Comparison of ENCODE assay signal across 2 cellular contexts in the genomic region with DNA sequence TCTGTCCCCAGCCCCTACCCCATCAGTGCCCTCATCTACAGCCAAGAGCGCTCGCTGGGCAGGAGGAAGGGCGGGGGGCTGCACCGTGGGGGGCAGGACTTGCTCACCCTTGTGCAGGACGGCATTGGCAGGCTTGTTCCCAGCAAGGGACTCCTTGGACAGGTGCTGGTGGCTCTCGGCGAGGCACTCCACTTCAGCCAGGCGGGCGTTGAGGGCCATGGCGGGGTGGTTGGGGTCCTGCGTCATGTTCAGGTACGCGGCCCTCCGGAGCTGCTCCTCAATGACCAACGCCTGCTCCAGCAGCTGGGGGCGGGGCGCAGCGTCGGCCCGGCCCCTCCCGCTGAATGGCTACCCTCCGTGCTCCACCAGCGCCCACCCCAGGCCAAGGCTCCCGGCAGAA.
TF ChIP-seq lines count a peak whose summit lies in the region.

No MANE protein-coding gene starts in this region.

TF ChIP-seq in K562, 482 proteins besides CTCF, POLR2A, EP300 and RAD21:
- TF ChIP-seq BMI1 (IDR thresholded peaks at IDR 0.05; ENCODE audit: low read length) (no peak), MCM7 (IDR thresholded peaks at IDR 0.05) (no peak), ASH1L (IDR thresholded peaks at IDR 0.05; ENCODE audit: borderline replicate concordance, low read depth, partially characterized antibody) (no peak), ILK (tag; IDR thresholded peaks at IDR 0.05; ENCODE audit: borderline replicate concordance, low read depth) (no peak), GTF2F1 (IDR thresholded peaks at IDR 0.05; ENCODE audit: low read depth, low read length) (no peak), NCOA1 (IDR thresholded peaks at IDR 0.05; ENCODE audit: low read depth) (no peak), CBFA2T3 (IDR thresholded peaks at IDR 0.05) (no peak)
- TF ChIP-seq, protein P1, sequence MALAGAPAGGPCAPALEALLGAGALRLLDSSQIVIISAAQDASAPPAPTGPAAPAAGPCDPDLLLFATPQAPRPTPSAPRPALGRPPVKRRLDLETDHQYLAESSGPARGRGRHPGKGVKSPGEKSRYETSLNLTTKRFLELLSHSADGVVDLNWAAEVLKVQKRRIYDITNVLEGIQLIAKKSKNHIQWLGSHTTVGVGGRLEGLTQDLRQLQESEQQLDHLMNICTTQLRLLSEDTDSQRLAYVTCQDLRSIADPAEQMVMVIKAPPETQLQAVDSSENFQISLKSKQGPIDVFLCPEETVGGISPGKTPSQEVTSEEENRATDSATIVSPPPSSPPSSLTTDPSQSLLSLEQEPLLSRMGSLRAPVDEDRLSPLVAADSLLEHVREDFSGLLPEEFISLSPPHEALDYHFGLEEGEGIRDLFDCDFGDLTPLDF (CRISPR knock-in tag; IDR thresholded peaks at IDR 0.05): no peak
- TF ChIP-seq, protein P2, sequence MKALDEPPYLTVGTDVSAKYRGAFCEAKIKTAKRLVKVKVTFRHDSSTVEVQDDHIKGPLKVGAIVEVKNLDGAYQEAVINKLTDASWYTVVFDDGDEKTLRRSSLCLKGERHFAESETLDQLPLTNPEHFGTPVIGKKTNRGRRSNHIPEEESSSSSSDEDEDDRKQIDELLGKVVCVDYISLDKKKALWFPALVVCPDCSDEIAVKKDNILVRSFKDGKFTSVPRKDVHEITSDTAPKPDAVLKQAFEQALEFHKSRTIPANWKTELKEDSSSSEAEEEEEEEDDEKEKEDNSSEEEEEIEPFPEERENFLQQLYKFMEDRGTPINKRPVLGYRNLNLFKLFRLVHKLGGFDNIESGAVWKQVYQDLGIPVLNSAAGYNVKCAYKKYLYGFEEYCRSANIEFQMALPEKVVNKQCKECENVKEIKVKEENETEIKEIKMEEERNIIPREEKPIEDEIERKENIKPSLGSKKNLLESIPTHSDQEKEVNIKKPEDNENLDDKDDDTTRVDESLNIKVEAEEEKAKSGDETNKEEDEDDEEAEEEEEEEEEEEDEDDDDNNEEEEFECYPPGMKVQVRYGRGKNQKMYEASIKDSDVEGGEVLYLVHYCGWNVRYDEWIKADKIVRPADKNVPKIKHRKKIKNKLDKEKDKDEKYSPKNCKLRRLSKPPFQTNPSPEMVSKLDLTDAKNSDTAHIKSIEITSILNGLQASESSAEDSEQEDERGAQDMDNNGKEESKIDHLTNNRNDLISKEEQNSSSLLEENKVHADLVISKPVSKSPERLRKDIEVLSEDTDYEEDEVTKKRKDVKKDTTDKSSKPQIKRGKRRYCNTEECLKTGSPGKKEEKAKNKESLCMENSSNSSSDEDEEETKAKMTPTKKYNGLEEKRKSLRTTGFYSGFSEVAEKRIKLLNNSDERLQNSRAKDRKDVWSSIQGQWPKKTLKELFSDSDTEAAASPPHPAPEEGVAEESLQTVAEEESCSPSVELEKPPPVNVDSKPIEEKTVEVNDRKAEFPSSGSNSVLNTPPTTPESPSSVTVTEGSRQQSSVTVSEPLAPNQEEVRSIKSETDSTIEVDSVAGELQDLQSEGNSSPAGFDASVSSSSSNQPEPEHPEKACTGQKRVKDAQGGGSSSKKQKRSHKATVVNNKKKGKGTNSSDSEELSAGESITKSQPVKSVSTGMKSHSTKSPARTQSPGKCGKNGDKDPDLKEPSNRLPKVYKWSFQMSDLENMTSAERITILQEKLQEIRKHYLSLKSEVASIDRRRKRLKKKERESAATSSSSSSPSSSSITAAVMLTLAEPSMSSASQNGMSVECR (CRISPR knock-in tag; IDR thresholded peaks at IDR 0.05): no peak
- TF ChIP-seq, protein P3, sequence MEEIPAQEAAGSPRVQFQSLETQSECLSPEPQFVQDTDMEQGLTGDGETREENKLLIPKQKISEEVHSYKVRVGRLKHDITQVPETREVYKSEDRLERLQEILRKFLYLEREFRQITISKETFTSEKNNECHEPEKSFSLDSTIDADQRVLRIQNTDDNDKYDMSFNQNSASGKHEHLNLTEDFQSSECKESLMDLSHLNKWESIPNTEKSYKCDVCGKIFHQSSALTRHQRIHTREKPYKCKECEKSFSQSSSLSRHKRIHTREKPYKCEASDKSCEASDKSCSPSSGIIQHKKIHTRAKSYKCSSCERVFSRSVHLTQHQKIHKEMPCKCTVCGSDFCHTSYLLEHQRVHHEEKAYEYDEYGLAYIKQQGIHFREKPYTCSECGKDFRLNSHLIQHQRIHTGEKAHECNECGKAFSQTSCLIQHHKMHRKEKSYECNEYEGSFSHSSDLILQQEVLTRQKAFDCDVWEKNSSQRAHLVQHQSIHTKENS (CRISPR knock-in tag; IDR thresholded peaks at IDR 0.05): no peak

TF ChIP-seq in HepG2, 621 proteins besides CTCF, POLR2A, EP300 and RAD21:
- no peak for TF ChIP-seq TCF7L2 (IDR thresholded peaks at IDR 0.05; ENCODE audit: low read depth, low read length)
- TF ChIP-seq, protein P4, sequence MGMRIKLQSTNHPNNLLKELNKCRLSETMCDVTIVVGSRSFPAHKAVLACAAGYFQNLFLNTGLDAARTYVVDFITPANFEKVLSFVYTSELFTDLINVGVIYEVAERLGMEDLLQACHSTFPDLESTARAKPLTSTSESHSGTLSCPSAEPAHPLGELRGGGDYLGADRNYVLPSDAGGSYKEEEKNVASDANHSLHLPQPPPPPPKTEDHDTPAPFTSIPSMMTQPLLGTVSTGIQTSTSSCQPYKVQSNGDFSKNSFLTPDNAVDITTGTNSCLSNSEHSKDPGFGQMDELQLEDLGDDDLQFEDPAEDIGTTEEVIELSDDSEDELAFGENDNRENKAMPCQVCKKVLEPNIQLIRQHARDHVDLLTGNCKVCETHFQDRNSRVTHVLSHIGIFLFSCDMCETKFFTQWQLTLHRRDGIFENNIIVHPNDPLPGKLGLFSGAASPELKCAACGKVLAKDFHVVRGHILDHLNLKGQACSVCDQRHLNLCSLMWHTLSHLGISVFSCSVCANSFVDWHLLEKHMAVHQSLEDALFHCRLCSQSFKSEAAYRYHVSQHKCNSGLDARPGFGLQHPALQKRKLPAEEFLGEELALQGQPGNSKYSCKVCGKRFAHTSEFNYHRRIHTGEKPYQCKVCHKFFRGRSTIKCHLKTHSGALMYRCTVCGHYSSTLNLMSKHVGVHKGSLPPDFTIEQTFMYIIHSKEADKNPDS (CRISPR knock-in tag; IDR thresholded peaks at IDR 0.05): no peak
- TF ChIP-seq MEIS1 (CRISPR knock-in tag; IDR thresholded peaks at IDR 0.05; ENCODE audit: borderline replicate concordance): no peak
- TF ChIP-seq ZNF589 (CRISPR knock-in tag; conservative IDR thresholded peaks at IDR 0.05): no peak
- no peak for TF ChIP-seq RFX5 (IDR thresholded peaks at IDR 0.05; ENCODE audit: low read depth, low read length)
- no peak for TF ChIP-seq HOXD1 (CRISPR knock-in tag; IDR thresholded peaks at IDR 0.05)
- TF ChIP-seq, protein P5, sequence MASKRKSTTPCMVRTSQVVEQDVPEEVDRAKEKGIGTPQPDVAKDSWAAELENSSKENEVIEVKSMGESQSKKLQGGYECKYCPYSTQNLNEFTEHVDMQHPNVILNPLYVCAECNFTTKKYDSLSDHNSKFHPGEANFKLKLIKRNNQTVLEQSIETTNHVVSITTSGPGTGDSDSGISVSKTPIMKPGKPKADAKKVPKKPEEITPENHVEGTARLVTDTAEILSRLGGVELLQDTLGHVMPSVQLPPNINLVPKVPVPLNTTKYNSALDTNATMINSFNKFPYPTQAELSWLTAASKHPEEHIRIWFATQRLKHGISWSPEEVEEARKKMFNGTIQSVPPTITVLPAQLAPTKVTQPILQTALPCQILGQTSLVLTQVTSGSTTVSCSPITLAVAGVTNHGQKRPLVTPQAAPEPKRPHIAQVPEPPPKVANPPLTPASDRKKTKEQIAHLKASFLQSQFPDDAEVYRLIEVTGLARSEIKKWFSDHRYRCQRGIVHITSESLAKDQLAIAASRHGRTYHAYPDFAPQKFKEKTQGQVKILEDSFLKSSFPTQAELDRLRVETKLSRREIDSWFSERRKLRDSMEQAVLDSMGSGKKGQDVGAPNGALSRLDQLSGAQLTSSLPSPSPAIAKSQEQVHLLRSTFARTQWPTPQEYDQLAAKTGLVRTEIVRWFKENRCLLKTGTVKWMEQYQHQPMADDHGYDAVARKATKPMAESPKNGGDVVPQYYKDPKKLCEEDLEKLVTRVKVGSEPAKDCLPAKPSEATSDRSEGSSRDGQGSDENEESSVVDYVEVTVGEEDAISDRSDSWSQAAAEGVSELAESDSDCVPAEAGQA (IDR thresholded peaks at IDR 0.05; ENCODE audit: low read depth): no peak
- TF ChIP-seq, protein P5 (CRISPR knock-in tag; IDR thresholded peaks at IDR 0.05; ENCODE audit: borderline replicate concordance): no peak
- TF ChIP-seq SIX4 (CRISPR knock-in tag; IDR thresholded peaks at IDR 0.05): no peak
- TF ChIP-seq MEIS2 (CRISPR knock-in tag; IDR thresholded peaks at IDR 0.05): no peak
- no peak for TF ChIP-seq ZNF230 (CRISPR knock-in tag; IDR thresholded peaks at IDR 0.05)
- no peak for TF ChIP-seq ZFP36 (IDR thresholded peaks at IDR 0.05; ENCODE audit: borderline replicate concordance, low read depth, low read length, partially characterized antibody)
- TF ChIP-seq, protein P6, sequence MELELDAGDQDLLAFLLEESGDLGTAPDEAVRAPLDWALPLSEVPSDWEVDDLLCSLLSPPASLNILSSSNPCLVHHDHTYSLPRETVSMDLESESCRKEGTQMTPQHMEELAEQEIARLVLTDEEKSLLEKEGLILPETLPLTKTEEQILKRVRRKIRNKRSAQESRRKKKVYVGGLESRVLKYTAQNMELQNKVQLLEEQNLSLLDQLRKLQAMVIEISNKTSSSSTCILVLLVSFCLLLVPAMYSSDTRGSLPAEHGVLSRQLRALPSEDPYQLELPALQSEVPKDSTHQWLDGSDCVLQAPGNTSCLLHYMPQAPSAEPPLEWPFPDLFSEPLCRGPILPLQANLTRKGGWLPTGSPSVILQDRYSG (CRISPR knock-in tag; IDR thresholded peaks at IDR 0.05): no peak
- TF ChIP-seq, protein P7, sequence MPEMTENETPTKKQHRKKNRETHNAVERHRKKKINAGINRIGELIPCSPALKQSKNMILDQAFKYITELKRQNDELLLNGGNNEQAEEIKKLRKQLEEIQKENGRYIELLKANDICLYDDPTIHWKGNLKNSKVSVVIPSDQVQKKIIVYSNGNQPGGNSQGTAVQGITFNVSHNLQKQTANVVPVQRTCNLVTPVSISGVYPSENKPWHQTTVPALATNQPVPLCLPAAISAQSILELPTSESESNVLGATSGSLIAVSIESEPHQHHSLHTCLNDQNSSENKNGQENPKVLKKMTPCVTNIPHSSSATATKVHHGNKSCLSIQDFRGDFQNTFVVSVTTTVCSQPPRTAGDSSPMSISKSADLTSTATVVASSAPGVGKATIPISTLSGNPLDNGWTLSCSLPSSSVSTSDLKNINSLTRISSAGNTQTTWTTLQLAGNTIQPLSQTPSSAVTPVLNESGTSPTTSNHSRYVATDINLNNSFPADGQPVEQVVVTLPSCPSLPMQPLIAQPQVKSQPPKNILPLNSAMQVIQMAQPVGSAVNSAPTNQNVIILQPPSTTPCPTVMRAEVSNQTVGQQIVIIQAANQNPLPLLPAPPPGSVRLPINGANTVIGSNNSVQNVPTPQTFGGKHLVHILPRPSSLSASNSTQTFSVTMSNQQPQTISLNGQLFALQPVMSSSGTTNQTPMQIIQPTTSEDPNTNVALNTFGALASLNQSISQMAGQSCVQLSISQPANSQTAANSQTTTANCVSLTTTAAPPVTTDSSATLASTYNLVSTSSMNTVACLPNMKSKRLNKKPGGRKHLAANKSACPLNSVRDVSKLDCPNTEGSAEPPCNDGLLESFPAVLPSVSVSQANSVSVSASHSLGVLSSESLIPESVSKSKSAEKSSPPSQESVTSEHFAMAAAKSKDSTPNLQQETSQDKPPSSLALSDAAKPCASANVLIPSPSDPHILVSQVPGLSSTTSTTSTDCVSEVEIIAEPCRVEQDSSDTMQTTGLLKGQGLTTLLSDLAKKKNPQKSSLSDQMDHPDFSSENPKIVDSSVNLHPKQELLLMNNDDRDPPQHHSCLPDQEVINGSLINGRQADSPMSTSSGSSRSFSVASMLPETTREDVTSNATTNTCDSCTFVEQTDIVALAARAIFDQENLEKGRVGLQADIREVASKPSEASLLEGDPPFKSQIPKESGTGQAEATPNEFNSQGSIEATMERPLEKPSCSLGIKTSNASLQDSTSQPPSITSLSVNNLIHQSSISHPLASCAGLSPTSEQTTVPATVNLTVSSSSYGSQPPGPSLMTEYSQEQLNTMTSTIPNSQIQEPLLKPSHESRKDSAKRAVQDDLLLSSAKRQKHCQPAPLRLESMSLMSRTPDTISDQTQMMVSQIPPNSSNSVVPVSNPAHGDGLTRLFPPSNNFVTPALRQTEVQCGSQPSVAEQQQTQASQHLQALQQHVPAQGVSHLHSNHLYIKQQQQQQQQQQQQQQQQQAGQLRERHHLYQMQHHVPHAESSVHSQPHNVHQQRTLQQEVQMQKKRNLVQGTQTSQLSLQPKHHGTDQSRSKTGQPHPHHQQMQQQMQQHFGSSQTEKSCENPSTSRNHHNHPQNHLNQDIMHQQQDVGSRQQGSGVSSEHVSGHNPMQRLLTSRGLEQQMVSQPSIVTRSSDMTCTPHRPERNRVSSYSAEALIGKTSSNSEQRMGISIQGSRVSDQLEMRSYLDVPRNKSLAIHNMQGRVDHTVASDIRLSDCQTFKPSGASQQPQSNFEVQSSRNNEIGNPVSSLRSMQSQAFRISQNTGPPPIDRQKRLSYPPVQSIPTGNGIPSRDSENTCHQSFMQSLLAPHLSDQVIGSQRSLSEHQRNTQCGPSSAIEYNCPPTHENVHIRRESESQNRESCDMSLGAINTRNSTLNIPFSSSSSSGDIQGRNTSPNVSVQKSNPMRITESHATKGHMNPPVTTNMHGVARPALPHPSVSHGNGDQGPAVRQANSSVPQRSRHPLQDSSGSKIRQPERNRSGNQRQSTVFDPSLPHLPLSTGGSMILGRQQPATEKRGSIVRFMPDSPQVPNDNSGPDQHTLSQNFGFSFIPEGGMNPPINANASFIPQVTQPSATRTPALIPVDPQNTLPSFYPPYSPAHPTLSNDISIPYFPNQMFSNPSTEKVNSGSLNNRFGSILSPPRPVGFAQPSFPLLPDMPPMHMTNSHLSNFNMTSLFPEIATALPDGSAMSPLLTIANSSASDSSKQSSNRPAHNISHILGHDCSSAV (CRISPR knock-in tag; IDR thresholded peaks at IDR 0.05; ENCODE audit: borderline replicate concordance): no peak
- no peak for TF ChIP-seq ZNF510 (CRISPR knock-in tag; IDR thresholded peaks at IDR 0.05; ENCODE audit: low read depth)
